18 cellular contexts compared by ENCODE assay signal in genomic region chr2:204749319-204749718, GRCh38.
DNase-seq lines count a peak whose midpoint lies in the region; ATAC-seq, FAIRE-seq and TF ChIP-seq lines count a peak whose summit lies in the region.
"Had no signal": no experiment of that assay in that cellular context is flagged by ENCODE, and none has a peak within 500 bp of the region (broad histone marks: within the 10 kb centered on the region; RNA-seq: fewer than 3 reads in every experiment).

No MANE protein-coding gene starts in this region.

- H3K27me3 ChIP-seq in ACC112 (ENCODE audit: insufficient read depth, low read length) (no peaks in the 10 kb centered on the region), astrocyte (ENCODE audit: insufficient read depth, low read length) (no peaks in the 10 kb centered on the region), foreskin keratinocyte (no peaks in the 10 kb centered on the region), uterus (no peaks in the 10 kb centered on the region)
- H3K27me3 ChIP-seq: upper lobe of right lung had no signal

- H3K36me3 ChIP-seq in ACC112 (ENCODE audit: insufficient read depth, low read length), result no peaks in the 10 kb centered on the region
- no peaks in the 10 kb centered on the region for H3K36me3 ChIP-seq in astrocyte (ENCODE audit: insufficient read depth, low read length)
- no peaks in the 10 kb centered on the region for H3K36me3 ChIP-seq in uterus
- H3K36me3 ChIP-seq: upper lobe of right lung had no signal

- H3K36me3 Mint-ChIP-seq in HFFc6 (ENCODE audit: low read depth) (peaks cover 10% of the 10 kb centered on the region; the same call in 1 of the 2 replicates), astrocyte (ENCODE audit: low read depth, unreplicated experiment) (no peaks in the 10 kb centered on the region)
- H3K36me3 Mint-ChIP-seq: stimulated activated effector memory CD8-positive, alpha-beta T cell treated with anti-CD3 and anti-CD28 coated beads, Interleukin-12 subunit alpha, Interleukin-12 subunit beta, amount 100 ng/mL, for 72 hours; T-cell had no signal

- no peaks in the 10 kb centered on the region; the same call in 1 of the 2 replicates for H3K27me3 Mint-ChIP-seq in HFFc6 (ENCODE audit: insufficient read depth)
- H3K27me3 Mint-ChIP-seq in astrocyte (ENCODE audit: low read depth, unreplicated experiment), result no peaks in the 10 kb centered on the region
- H3K27me3 Mint-ChIP-seq: central memory CD8-positive, alpha-beta T cell; naive thymus-derived CD8-positive, alpha-beta T cell had no signal

- H2AFZ ChIP-seq in ACC112 (ENCODE audit: low read length, unreplicated experiment), result no peak overlapping the region
- H2AFZ ChIP-seq in astrocyte (ENCODE audit: low read depth, low read length), result no peak overlapping the region
- H2AFZ ChIP-seq: PC-9 had no signal

- H3K4me1 ChIP-seq in ACC112 (ENCODE audit: control insufficient read depth, insufficient read depth, low read length, unreplicated experiment), result peaks cover 24% of the 10 kb centered on the region
- H3K4me1 ChIP-seq in astrocyte (ENCODE audit: insufficient read depth, low read length), result peaks cover 15% of the 10 kb centered on the region
- peaks cover 11% of the 10 kb centered on the region for H3K4me1 ChIP-seq in foreskin keratinocyte
- no peaks in the 10 kb centered on the region for H3K4me1 ChIP-seq in uterus
- H3K4me1 ChIP-seq: upper lobe of right lung had no signal

- no peak overlapping the region for H3K4me3 Mint-ChIP-seq in HFFc6
- no peak overlapping the region for H3K4me3 Mint-ChIP-seq in astrocyte (ENCODE audit: unreplicated experiment)
- H3K4me3 Mint-ChIP-seq: central memory CD8-positive, alpha-beta T cell; naive thymus-derived CD8-positive, alpha-beta T cell; stimulated activated effector memory CD8-positive, alpha-beta T cell treated with anti-CD3 and anti-CD28 coated beads, Interleukin-12 subunit alpha, Interleukin-12 subunit beta, amount 100 ng/mL, for 72 hours; T-cell had no signal

- no peaks in the 10 kb centered on the region for H3K79me2 ChIP-seq in ACC112 (ENCODE audit: control insufficient read depth, insufficient read depth, low read length, unreplicated experiment)
- H3K79me2 ChIP-seq in astrocyte (ENCODE audit: insufficient read depth, low read length), result no peaks in the 10 kb centered on the region

- no peak overlapping the region for H3K9ac ChIP-seq in astrocyte (ENCODE audit: low read length)

- H3K4me2 ChIP-seq in astrocyte (ENCODE audit: low read length), result peak overlapping the region; percentile 58
- H3K4me2 ChIP-seq: PC-9 had no signal

- H3K4me1 Mint-ChIP-seq in HFFc6 (ENCODE audit: low read depth) (peaks cover 28% of the 10 kb centered on the region), astrocyte (ENCODE audit: low read depth, unreplicated experiment) (peaks cover 8% of the 10 kb centered on the region)
- H3K4me1 Mint-ChIP-seq: central memory CD8-positive, alpha-beta T cell; naive thymus-derived CD8-positive, alpha-beta T cell; stimulated activated effector memory CD8-positive, alpha-beta T cell treated with anti-CD3 and anti-CD28 coated beads, Interleukin-12 subunit alpha, Interleukin-12 subunit beta, amount 100 ng/mL, for 72 hours; T-cell had no signal

- intact Hi-C loops in uterus (cut with DNase I; ENCODE audit: low total_unique reads), result no loop called here

- no peak for TF ChIP-seq POLR2A in uterus (IDR thresholded peaks at IDR 0.05)

- H3K27ac Mint-ChIP-seq in HFFc6, result no peak overlapping the region
- no peak overlapping the region for H3K27ac Mint-ChIP-seq in astrocyte (ENCODE audit: unreplicated experiment)
- H3K27ac Mint-ChIP-seq: naive thymus-derived CD8-positive, alpha-beta T cell; stimulated activated effector memory CD8-positive, alpha-beta T cell treated with anti-CD3 and anti-CD28 coated beads, Interleukin-12 subunit alpha, Interleukin-12 subunit beta, amount 100 ng/mL, for 72 hours; T-cell had no signal

- H3K9me3 Mint-ChIP-seq in HFFc6 (peaks cover 5% of the 10 kb centered on the region; the same call in 1 of the 2 replicates), astrocyte (ENCODE audit: unreplicated experiment) (peaks cover 5% of the 10 kb centered on the region)
- H3K9me3 Mint-ChIP-seq: stimulated activated effector memory CD8-positive, alpha-beta T cell treated with anti-CD3 and anti-CD28 coated beads, Interleukin-12 subunit alpha, Interleukin-12 subunit beta, amount 100 ng/mL, for 72 hours; T-cell had no signal

- TF ChIP-seq CTCF in HFFc6 (IDR thresholded peaks at IDR 0.05) (no peak), astrocyte (IDR thresholded peaks at IDR 0.05; ENCODE audit: insufficient read depth, low read depth, low read length) (no peak), foreskin keratinocyte (conservative IDR thresholded peaks at IDR 0.05) (no peak), uterus (IDR thresholded peaks at IDR 0.05) (no peak)

- ATAC-seq in foreskin keratinocyte (peak; percentile 92), HG02623 (IDR thresholded peaks at IDR 0.05; ENCODE audit: unreplicated experiment) (no peak)
- ATAC-seq: naive thymus-derived CD8-positive, alpha-beta T cell; stimulated activated effector memory CD8-positive, alpha-beta T cell treated with anti-CD3 and anti-CD28 coated beads, Interleukin-12 subunit alpha, Interleukin-12 subunit beta, amount 100 ng/mL, for 72 hours; T-cell; upper lobe of right lung had no signal

- H3K9me3 ChIP-seq in astrocyte (ENCODE audit: insufficient read depth, low read depth, low read length) (no peaks in the 10 kb centered on the region), uterus (no peaks in the 10 kb centered on the region)
- H3K9me3 ChIP-seq: upper lobe of right lung had no signal

- FAIRE-seq in astrocyte (lab: Jason Lieb, UNC), result peak; percentile 81
- FAIRE-seq: H1 had no signal

- H3K4me3 ChIP-seq in ACC112 (ENCODE audit: low read depth, low read length) (0 out of 2 replicates have a peak overlapping the region, but pooled peaks have one; percentile 11), astrocyte (ENCODE audit: insufficient read depth, low read depth, low read length) (no peak overlapping the region), uterus (no peak overlapping the region)
- H3K4me3 ChIP-seq: PC-9, upper lobe of right lung had no signal

- H4K20me1 ChIP-seq in astrocyte (ENCODE audit: insufficient read depth, low read length), result no peaks in the 10 kb centered on the region

- H3K27ac ChIP-seq in ACC112 (ENCODE audit: low read depth, low read length) (no peak overlapping the region), astrocyte (ENCODE audit: low read depth, low read length) (no peak overlapping the region), foreskin keratinocyte (no peak overlapping the region), uterus (no peak overlapping the region)
- H3K27ac ChIP-seq: PC-9, upper lobe of right lung had no signal

- DNase-seq in HFFc6, result peak; percentile 44
- DNase-seq in astrocyte (ENCODE audit: low read depth), result peak; percentile 82
- peak; percentile 29 to 61 for DNase-seq in foreskin keratinocyte
- no peak for DNase-seq in activated CD8-positive, alpha-beta memory T cell treated with anti-CD3 and anti-CD28 coated beads for 24 hours
- no peak for DNase-seq in amygdala (lab: John Stamatoyannopoulos, UW)
- no peak for DNase-seq in uterus
- DNase-seq: hippocampal formation; naive thymus-derived CD8-positive, alpha-beta T cell; NCI-H1436 treated with DMSO at 0.1 percent for 48 hours; NCI-H510A; PC-9; T-cell; upper lobe of right lung had no signal

Comparison
In these comparisons a context has a peak if more than half of its experiments do, and no peak if none do; other contexts are left out.
1. DNase-seq: peak in HFFc6 (single experiment), astrocyte (single experiment) and foreskin keratinocyte (2 of 2); none in activated CD8-positive, alpha-beta memory T cell treated with anti-CD3 and anti-CD28 coated beads for 24 hours (single experiment), amygdala (0 of 56) and uterus (0 of 2).